15 cellular contexts compared by ENCODE assay signal in genomic region chr15:52493968-52494367, GRCh38.
"Had no signal": no experiment of that assay in that cellular context is flagged by ENCODE, and none has a peak within 500 bp of the region (broad histone marks: within the 10 kb centered on the region; RNA-seq: fewer than 3 reads in every experiment).

No MANE protein-coding gene starts in this region.

- H3K9me3 ChIP-seq: gastroesophageal sphincter, thyroid gland, vagina had no signal

- H3K36me3 ChIP-seq: gastroesophageal sphincter, neural progenitor cell, thyroid gland, vagina had no signal

- H3K4me1 Mint-ChIP-seq: neural progenitor cell had no signal

- H3K27me3 Mint-ChIP-seq: activated CD8-positive, alpha-beta memory T cell treated with anti-CD3 and anti-CD28 coated beads, Interleukin-2, amount 10 ng/mL, durations not matched to agents 7 days and 5 days had no signal

- H3K27ac ChIP-seq: gastroesophageal sphincter, hepatocyte, neural progenitor cell, parathyroid adenoma, thyroid gland, vagina had no signal

- H3K9me3 Mint-ChIP-seq: neural progenitor cell had no signal

- H3K27ac Mint-ChIP-seq: activated CD8-positive, alpha-beta memory T cell treated with anti-CD3 and anti-CD28 coated beads, Interleukin-2, amount 10 ng/mL, durations not matched to agents 7 days and 5 days; neural progenitor cell; T-helper 2 cell treated with Interferon-gamma antibody and Interleukin-4, amounts not matched to agents 5 μg/mL and 100 μg/mL, for 36 hours had no signal

- DNase-seq: activated CD4-positive, alpha-beta T cell treated with anti-CD3 and anti-CD28 coated beads, Interleukin-2, amount 50 U/mL, for 4 hours; activated CD4-positive, CD25-positive, alpha-beta regulatory T cell treated with anti-CD3 and anti-CD28 coated beads, Interleukin-2, amount 50 U/mL, for 72 hours; activated CD8-positive, alpha-beta memory T cell treated with anti-CD3 and anti-CD28 coated beads, Interleukin-2, amount 10 ng/mL, durations not matched to agents 7 days and 5 days; activated T-cell treated with anti-CD3 and anti-CD28 coated beads, Interleukin-2, amount 50 U/mL, for 48 hours; aorta; kidney glomerular epithelial cell; midbrain; small intestine; thyroid gland had no signal

- H3K9ac ChIP-seq: neural progenitor cell, parathyroid adenoma had no signal

- H3K4me3 Mint-ChIP-seq: activated CD8-positive, alpha-beta memory T cell treated with anti-CD3 and anti-CD28 coated beads, Interleukin-2, amount 10 ng/mL, durations not matched to agents 7 days and 5 days; neural progenitor cell; T-helper 2 cell treated with Interferon-gamma antibody and Interleukin-4, amounts not matched to agents 5 μg/mL and 100 μg/mL, for 36 hours had no signal

- H2AFZ ChIP-seq: hepatocyte, neural progenitor cell, parathyroid adenoma had no signal

- H3K27me3 ChIP-seq: gastroesophageal sphincter, hepatocyte, neural progenitor cell, thyroid gland, vagina had no signal

- H3K4me3 ChIP-seq: gastroesophageal sphincter, hepatocyte, neural progenitor cell, thyroid gland, vagina had no signal

- H3K4me1 ChIP-seq: neural progenitor cell, parathyroid adenoma, thyroid gland had no signal

- H3K36me3 Mint-ChIP-seq: neural progenitor cell had no signal

- H3K4me2 ChIP-seq: hepatocyte, neural progenitor cell had no signal
